Comparison of ENCODE assay signal across 1 cellular context in genomic region chr6:39815356-39815755, GRCh38.
TF ChIP-seq lines count a peak whose summit lies in the region.

No MANE protein-coding gene starts in this region.

TF ChIP-seq in GM12878, 131 proteins besides CTCF, POLR2A, EP300 and RAD21 (continued from another document):
- TF ChIP-seq, protein P1, sequence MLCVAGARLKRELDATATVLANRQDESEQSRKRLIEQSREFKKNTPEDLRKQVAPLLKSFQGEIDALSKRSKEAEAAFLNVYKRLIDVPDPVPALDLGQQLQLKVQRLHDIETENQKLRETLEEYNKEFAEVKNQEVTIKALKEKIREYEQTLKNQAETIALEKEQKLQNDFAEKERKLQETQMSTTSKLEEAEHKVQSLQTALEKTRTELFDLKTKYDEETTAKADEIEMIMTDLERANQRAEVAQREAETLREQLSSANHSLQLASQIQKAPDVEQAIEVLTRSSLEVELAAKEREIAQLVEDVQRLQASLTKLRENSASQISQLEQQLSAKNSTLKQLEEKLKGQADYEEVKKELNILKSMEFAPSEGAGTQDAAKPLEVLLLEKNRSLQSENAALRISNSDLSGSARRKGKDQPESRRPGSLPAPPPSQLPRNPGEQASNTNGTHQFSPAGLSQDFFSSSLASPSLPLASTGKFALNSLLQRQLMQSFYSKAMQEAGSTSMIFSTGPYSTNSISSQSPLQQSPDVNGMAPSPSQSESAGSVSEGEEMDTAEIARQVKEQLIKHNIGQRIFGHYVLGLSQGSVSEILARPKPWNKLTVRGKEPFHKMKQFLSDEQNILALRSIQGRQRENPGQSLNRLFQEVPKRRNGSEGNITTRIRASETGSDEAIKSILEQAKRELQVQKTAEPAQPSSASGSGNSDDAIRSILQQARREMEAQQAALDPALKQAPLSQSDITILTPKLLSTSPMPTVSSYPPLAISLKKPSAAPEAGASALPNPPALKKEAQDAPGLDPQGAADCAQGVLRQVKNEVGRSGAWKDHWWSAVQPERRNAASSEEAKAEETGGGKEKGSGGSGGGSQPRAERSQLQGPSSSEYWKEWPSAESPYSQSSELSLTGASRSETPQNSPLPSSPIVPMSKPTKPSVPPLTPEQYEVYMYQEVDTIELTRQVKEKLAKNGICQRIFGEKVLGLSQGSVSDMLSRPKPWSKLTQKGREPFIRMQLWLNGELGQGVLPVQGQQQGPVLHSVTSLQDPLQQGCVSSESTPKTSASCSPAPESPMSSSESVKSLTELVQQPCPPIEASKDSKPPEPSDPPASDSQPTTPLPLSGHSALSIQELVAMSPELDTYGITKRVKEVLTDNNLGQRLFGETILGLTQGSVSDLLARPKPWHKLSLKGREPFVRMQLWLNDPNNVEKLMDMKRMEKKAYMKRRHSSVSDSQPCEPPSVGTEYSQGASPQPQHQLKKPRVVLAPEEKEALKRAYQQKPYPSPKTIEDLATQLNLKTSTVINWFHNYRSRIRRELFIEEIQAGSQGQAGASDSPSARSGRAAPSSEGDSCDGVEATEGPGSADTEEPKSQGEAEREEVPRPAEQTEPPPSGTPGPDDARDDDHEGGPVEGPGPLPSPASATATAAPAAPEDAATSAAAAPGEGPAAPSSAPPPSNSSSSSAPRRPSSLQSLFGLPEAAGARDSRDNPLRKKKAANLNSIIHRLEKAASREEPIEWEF (IDR thresholded peaks at IDR 0.05; ENCODE audit: insufficient replicate concordance, low read depth, low read length), result no peak
- no peak for TF ChIP-seq ASH2L (IDR thresholded peaks at IDR 0.05; ENCODE audit: borderline replicate concordance, low read depth)
- no peak for TF ChIP-seq ATF7 (IDR thresholded peaks at IDR 0.05; ENCODE audit: low read depth)
- no peak for TF ChIP-seq SP1 (IDR thresholded peaks at IDR 0.05; ENCODE audit: low read depth, low read length)
- TF ChIP-seq BRCA1 (IDR thresholded peaks at IDR 0.05; ENCODE audit: low read depth, low read length), result no peak
- no peak for TF ChIP-seq SUPT20H (IDR thresholded peaks at IDR 0.05; ENCODE audit: borderline replicate concordance, control insufficient read depth, low read depth, low read length)
- no peak for TF ChIP-seq RBBP5 (conservative IDR thresholded peaks at IDR 0.05)
- TF ChIP-seq JUND (IDR thresholded peaks at IDR 0.05; ENCODE audit: low read depth, low read length), result no peak
- no peak for TF ChIP-seq NBN (IDR thresholded peaks at IDR 0.05)
- TF ChIP-seq HCFC1 (IDR thresholded peaks at IDR 0.05; ENCODE audit: low read length), result no peak
- TF ChIP-seq MYB (IDR thresholded peaks at IDR 0.05; ENCODE audit: borderline replicate concordance, low read depth, low read length), result no peak
- TF ChIP-seq SMAD5 (IDR thresholded peaks at IDR 0.05; ENCODE audit: low read depth), result no peak
- no peak for TF ChIP-seq CREM (IDR thresholded peaks at IDR 0.05; ENCODE audit: low read depth)
